In genomic region chr17:45091778-45092425, GRCh38 we compare ENCODE assay signal across 13 cellular contexts. TPM values are rescaled to one million over a fixed set of nuclear protein-coding genes. Genes with fewer than 3 reads are reported as not detected.
DNase-seq lines count a peak whose midpoint lies in the region; ATAC-seq and TF ChIP-seq lines count a peak whose summit lies in the region.
"Had no signal": no experiment of that assay in that cellular context is flagged by ENCODE, and none has a peak within 500 bp of the region (broad histone marks: within the 10 kb centered on the region; RNA-seq: fewer than 3 reads in every experiment).

No MANE protein-coding gene starts in this region.

- intact Hi-C loops in CD4-positive, alpha-beta T cell (cut with DNase I, micrococcal nuclease), result no loop called here

- H3K27me3 ChIP-seq in RWPE2 (ENCODE audit: insufficient read depth, poor library complexity, severe bottlenecking) (no peaks in the 10 kb centered on the region), fibroblast of lung (ENCODE audit: control insufficient read depth, insufficient read depth, low read length) (no peaks in the 10 kb centered on the region), rectal smooth muscle tissue (ENCODE audit: control insufficient read depth, insufficient read depth, low read length) (no peaks in the 10 kb centered on the region)
- H3K27me3 ChIP-seq in CD4-positive, alpha-beta T cell (ENCODE audit: control insufficient read depth, insufficient read depth, low read length), result no peaks in the 10 kb centered on the region

- no peak overlapping the region for H3K4me3 ChIP-seq in RWPE2 (ENCODE audit: severe bottlenecking)
- H3K4me3 ChIP-seq in fibroblast of lung (replicated peaks in 1 of 4; ENCODE audit: control extremely low read depth in 1 of 4, insufficient read depth in 1 of 4, low read depth in 3 of 4, low read length in 4 of 4), result no peak overlapping the region
- no peak overlapping the region for H3K4me3 ChIP-seq in rectal smooth muscle tissue (ENCODE audit: low read length)

- H3K9ac ChIP-seq in fibroblast of lung (ENCODE audit: insufficient read depth, low read length) (no peak overlapping the region), rectal smooth muscle tissue (ENCODE audit: low read length) (peak overlapping the region; percentile 5)

- H3K27ac Mint-ChIP-seq in CD4-positive, alpha-beta T cell, result no peak overlapping the region
- H3K27ac Mint-ChIP-seq: dendritic cell treated with granulocyte-macrophage colony-stimulating factor and Interleukin-4, amounts not matched to agents 40 ng/mL and 50 ng/mL, for 4 days had no signal

- H3K27me3 Mint-ChIP-seq in CD4-positive, alpha-beta T cell, result no peaks in the 10 kb centered on the region
- H3K27me3 Mint-ChIP-seq: dendritic cell treated with granulocyte-macrophage colony-stimulating factor and Interleukin-4, amounts not matched to agents 40 ng/mL and 50 ng/mL, for 4 days had no signal

- H3K36me3 ChIP-seq in RWPE2 (ENCODE audit: low read depth) (peaks cover 91% of the 10 kb centered on the region), fibroblast of lung (ENCODE audit: control insufficient read depth, insufficient read depth, low read length) (peaks cover 26% of the 10 kb centered on the region), rectal smooth muscle tissue (ENCODE audit: control insufficient read depth, insufficient read depth, low read length) (peaks cover 39% of the 10 kb centered on the region)

- no peaks in the 10 kb centered on the region for H3K4me1 Mint-ChIP-seq in CD4-positive, alpha-beta T cell (ENCODE audit: low read depth)

- H2AFZ ChIP-seq in fibroblast of lung (ENCODE audit: low read length), result no peak overlapping the region

- H3K9me3 Mint-ChIP-seq in CD4-positive, alpha-beta T cell, result no peaks in the 10 kb centered on the region
- H3K9me3 Mint-ChIP-seq: dendritic cell treated with granulocyte-macrophage colony-stimulating factor and Interleukin-4, amounts not matched to agents 40 ng/mL and 50 ng/mL, for 4 days had no signal

- no peaks in the 10 kb centered on the region for H4K20me1 ChIP-seq in fibroblast of lung (ENCODE audit: control insufficient read depth, extremely low read depth, insufficient read depth, low read length)

- POLR2A ChIA-PET in GM10248 (lab: Yijun Ruan, JAX), result interaction anchor here (0.7 kb wide), 1 partner anchor 41 kb away, joined by 4 read pairs; no protein-coding TSS in a partner anchor
- POLR2A ChIA-PET in CD4-positive, alpha-beta T cell (lab: Charles Lee), result no interaction called here

- peak; percentile 48 for DNase-seq in EH (ENCODE audit: low read depth)
- DNase-seq in RWPE2 (ENCODE audit: low spot score), result no peak
- DNase-seq in fibroblast of lung (ENCODE audit: low read depth in 2 of 2), result peak in 1 of 2 donors; percentile 36
- DNase-seq in GM10248 (ENCODE audit: extremely low spot score), result no peak
- DNase-seq in CD4-positive, alpha-beta T cell, result no peak
- no peak for DNase-seq in HPDE6-E6E7 (ENCODE audit: extremely low spot score)
- no peak for DNase-seq in NCI-H2196 treated with DMSO at 0.1 percent for 48 hours (lab: John Stamatoyannopoulos, UW; ENCODE audit: unreplicated experiment)
- DNase-seq: COR-L47; left colon; NCI-H1105; stimulated activated CD4-positive, alpha-beta T cell treated with anti-CD3 and anti-CD28 coated beads, Interleukin-12 subunit alpha, Interleukin-12 subunit beta, amount 100 ng/mL, for 4 hours had no signal

- H3K4me2 ChIP-seq in fibroblast of lung (ENCODE audit: extremely low read depth, insufficient read depth, low read length), result no peak overlapping the region

- ATAC-seq in RWPE2 (ENCODE audit: low read depth), result no peak
- no peak for ATAC-seq in CD4-positive, alpha-beta T cell (ENCODE audit: poor library complexity)

- CTCF ChIA-PET in GM10248 (lab: Yijun Ruan, JAX), result interaction anchor here (0.7 kb wide), 1 partner anchor 316 kb away, joined by 3 read pairs; no protein-coding TSS in a partner anchor
- CTCF ChIA-PET in CD4-positive, alpha-beta T cell (lab: Charles Lee), result no interaction called here

- H3K4me1 ChIP-seq in RWPE2 (ENCODE audit: insufficient read depth, poor library complexity, severe bottlenecking) (peaks cover 17% of the 10 kb centered on the region), fibroblast of lung (ENCODE audit: control insufficient read depth, extremely low read depth, insufficient read depth, low read length) (peaks cover 25% of the 10 kb centered on the region), rectal smooth muscle tissue (ENCODE audit: control insufficient read depth, insufficient read depth, low read length) (peaks cover 24% of the 10 kb centered on the region)

- H3K27ac ChIP-seq in RWPE2 (ENCODE audit: poor library complexity, severe bottlenecking), result peak overlapping the region; percentile 81
- H3K27ac ChIP-seq in fibroblast of lung (ENCODE audit: insufficient read depth, low read length), result peak overlapping the region; percentile 93
- H3K27ac ChIP-seq in rectal smooth muscle tissue (ENCODE audit: low read depth, low read length), result peak overlapping the region; percentile 91
- H3K27ac ChIP-seq in CD4-positive, alpha-beta T cell (ENCODE audit: low read depth, low read length), result no peak overlapping the region

- H3K9me3 ChIP-seq in RWPE2 (ENCODE audit: severe bottlenecking) (no peaks in the 10 kb centered on the region), fibroblast of lung (ENCODE audit: control insufficient read depth, insufficient read depth, low read depth, low read length) (no peaks in the 10 kb centered on the region)
- H3K9me3 ChIP-seq in CD4-positive, alpha-beta T cell (ENCODE audit: control insufficient read depth, low read length), result no peaks in the 10 kb centered on the region

- no peak overlapping the region for H3K4me3 Mint-ChIP-seq in CD4-positive, alpha-beta T cell
- H3K4me3 Mint-ChIP-seq: dendritic cell treated with granulocyte-macrophage colony-stimulating factor and Interleukin-4, amounts not matched to agents 40 ng/mL and 50 ng/mL, for 4 days had no signal

- TF ChIP-seq CTCF in RWPE2 (IDR thresholded peaks at IDR 0.05; ENCODE audit: poor library complexity, severe bottlenecking) (no peak), fibroblast of lung (conservative IDR thresholded peaks at IDR 0.05 in 1 of 2, IDR thresholded peaks at IDR 0.05 in 1 of 2; ENCODE audit: low read depth in 1 of 2, low read length in 2 of 2) (no peak), GM10248 (IDR thresholded peaks at IDR 0.05; ENCODE audit: control extremely low read depth, extremely low read depth, low read depth, missing control alignments) (no peak)
- TF ChIP-seq CTCF in CD4-positive, alpha-beta T cell (IDR thresholded peaks at IDR 0.05), result no peak

- peaks cover 89% of the 10 kb centered on the region for H3K36me3 Mint-ChIP-seq in CD4-positive, alpha-beta T cell (ENCODE audit: low read depth)

- H3K79me2 ChIP-seq in fibroblast of lung (ENCODE audit: control insufficient read depth, insufficient read depth, low read length), result peaks cover 1% of the 10 kb centered on the region

RNA-seq across cellular contexts. Expression of gene NMT1, which starts 30.8 kb away (rescaled TPM):
- total RNA-seq in fibroblast of lung, result 73.2 and 124 TPM in 2 replicates
- 46.2 and 57.1 TPM in 2 replicates for polyA plus RNA-seq in fibroblast of lung
- 104 and 130 TPM in 2 replicates for polyA plus RNA-seq in fibroblast of lung (2012)
- 67.8 and 173 TPM in 2 replicates for polyA minus RNA-seq in fibroblast of lung (ENCODE audit: low replicate concordance)
- total RNA-seq in CD4-positive, alpha-beta T cell, result 10 to 100 TPM; 61.1 to 62.2 TPM

RNA-seq across cellular contexts. Expression of gene PLCD3, which starts 40.4 kb away (rescaled TPM):
- total RNA-seq in fibroblast of lung, result 39.3 and 59.8 TPM in 2 replicates
- 32.8 and 52.1 TPM in 2 replicates for polyA plus RNA-seq in fibroblast of lung
- polyA plus RNA-seq in fibroblast of lung (2012), result 39.6 and 76.5 TPM in 2 replicates
- polyA minus RNA-seq in fibroblast of lung (ENCODE audit: low replicate concordance), result 151 and 159 TPM in 2 replicates
- 1 to 10 TPM; 1.8 to 2.4 TPM for total RNA-seq in CD4-positive, alpha-beta T cell

RNA-seq across cellular contexts. Expression of gene DCAKD, which starts 40.5 kb away (rescaled TPM):
- 39.8 and 41.5 TPM in 2 replicates for total RNA-seq in fibroblast of lung
- 21.8 TPM in 2 replicates for polyA plus RNA-seq in fibroblast of lung
- 26.3 and 28.3 TPM in 2 replicates for polyA plus RNA-seq in fibroblast of lung (2012)
- polyA minus RNA-seq in fibroblast of lung (ENCODE audit: low replicate concordance), result 85.1 and 89.3 TPM in 2 replicates
- 10 to 100 TPM; 11.6 to 12.2 TPM for total RNA-seq in CD4-positive, alpha-beta T cell

RNA-seq across cellular contexts. Expression of gene ACBD4, which starts 43.6 kb away (rescaled TPM):
- 7.7 and 18.0 TPM in 2 replicates for total RNA-seq in fibroblast of lung
- polyA plus RNA-seq in fibroblast of lung, result 3.0 and 3.4 TPM in 2 replicates
- polyA plus RNA-seq in fibroblast of lung (2012), result 5.8 and 6.3 TPM in 2 replicates
- 4.9 and 8.4 TPM in 2 replicates for polyA minus RNA-seq in fibroblast of lung (ENCODE audit: low replicate concordance)
- 10 to 100 TPM; 24.8 to 26.3 TPM for total RNA-seq in CD4-positive, alpha-beta T cell

RNA-seq across cellular contexts. Expression of gene HEXIM1, which starts 56.4 kb away (rescaled TPM):
- 9.9 and 10.3 TPM in 2 replicates for total RNA-seq in fibroblast of lung
- polyA plus RNA-seq in fibroblast of lung, result 11.7 and 12.4 TPM in 2 replicates
- polyA plus RNA-seq in fibroblast of lung (2012), result 20.2 and 20.3 TPM in 2 replicates
- 4.3 and 6.1 TPM in 2 replicates for polyA minus RNA-seq in fibroblast of lung (ENCODE audit: low replicate concordance)
- total RNA-seq in CD4-positive, alpha-beta T cell, result 10 to 100 TPM; 50.5 to 50.9 TPM

Comparison
In these comparisons a context has a peak if more than half of its experiments do, and no peak if none do; other contexts are left out.
1. RNA of gene PLCD3, which starts 40.4 kb away (total RNA-seq): 39.3 to 59.8 TPM in fibroblast of lung; 1.8 to 2.4 TPM in CD4-positive, alpha-beta T cell; every median in the first group is over 10 times any median in the second.